In the genomic region with DNA sequence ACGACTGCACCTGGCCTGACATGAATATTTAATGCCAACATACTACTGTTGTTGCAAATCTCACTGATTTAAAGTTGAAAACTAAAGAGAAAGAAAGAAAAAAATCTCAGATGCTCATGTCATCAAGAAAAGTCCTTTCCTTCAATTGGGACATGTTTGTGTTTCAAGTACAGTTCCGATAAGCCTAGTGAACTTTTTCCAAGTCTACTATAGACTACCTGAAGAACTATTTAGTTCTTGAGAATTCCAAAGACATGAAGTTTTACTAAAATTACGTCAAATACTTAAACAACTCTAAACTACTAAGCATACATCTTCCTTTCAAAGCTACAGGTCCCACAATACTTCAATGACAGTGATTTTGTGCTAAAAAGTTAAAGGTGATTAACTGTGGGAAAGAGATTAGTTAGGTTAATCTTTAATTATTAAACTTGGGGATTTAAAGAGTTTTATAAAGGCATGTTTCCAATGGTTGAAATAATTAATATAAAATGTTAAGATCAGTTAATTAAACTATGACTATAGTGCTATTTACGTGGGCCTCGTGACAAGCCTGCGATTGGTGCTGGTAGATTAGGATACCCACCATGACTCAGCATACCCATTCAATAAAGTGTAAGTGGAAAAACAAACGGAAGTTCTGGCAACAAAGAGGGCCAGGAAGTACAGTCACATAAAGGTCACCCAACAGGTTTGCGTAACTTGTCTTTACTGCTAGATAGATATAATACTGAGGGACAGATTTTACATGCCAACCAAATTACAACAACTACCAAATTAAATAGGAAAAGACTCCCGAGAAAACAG, we compare ENCODE assay signal across 11 cellular contexts. TPM values are rescaled to one million over a fixed set of nuclear protein-coding genes. Genes with fewer than 3 reads are reported as not detected.
DNase-seq lines count a peak whose midpoint lies in the region; ATAC-seq and TF ChIP-seq lines count a peak whose summit lies in the region.
"Had no signal": no experiment of that assay in that cellular context is flagged by ENCODE, and none has a peak within 500 bp of the region (broad histone marks: within the 10 kb centered on the region; RNA-seq: fewer than 3 reads in every experiment).

No MANE protein-coding gene starts in this region.

- no peaks in the 10 kb centered on the region for H3K9me3 ChIP-seq in transverse colon
- H3K9me3 ChIP-seq: BLaER1 had no signal

- 45 to 54% methylated on average over 8 to 9 of the region's 9 CpGs for WGBS in transverse colon (ENCODE audit: low coverage in 1 of 2), 2 donors

- H3K9me3 Mint-ChIP-seq in activated T-cell treated with anti-CD3 and anti-CD28 coated beads, Interleukin-2, amount 50 U/mL, for 72 hours: no peaks in the 10 kb centered on the region
- H3K9me3 Mint-ChIP-seq: activated naive CD4-positive, alpha-beta T cell treated with anti-CD3 and anti-CD28 coated beads, Interleukin-2, amount 50 U/mL, for 72 hours had no signal

- H3K4me3 Mint-ChIP-seq in activated T-cell treated with anti-CD3 and anti-CD28 coated beads, Interleukin-2, amount 50 U/mL, for 72 hours: no peak overlapping the region

- no peak for TF ChIP-seq CTCF in foreskin fibroblast (IDR thresholded peaks at IDR 0.05; ENCODE audit: low read depth, low read length)
- TF ChIP-seq CTCF in transverse colon (IDR thresholded peaks at IDR 0.05): no peak

- H3K36me3 ChIP-seq in transverse colon: no peaks in the 10 kb centered on the region
- H3K36me3 ChIP-seq: BLaER1 had no signal

- H3K36me3 Mint-ChIP-seq in activated T-cell treated with anti-CD3 and anti-CD28 coated beads, Interleukin-2, amount 50 U/mL, for 72 hours (ENCODE audit: insufficient read depth in 2 of 2): no peaks in the 10 kb centered on the region
- H3K36me3 Mint-ChIP-seq: activated naive CD4-positive, alpha-beta T cell treated with anti-CD3 and anti-CD28 coated beads, Interleukin-2, amount 50 U/mL, for 72 hours had no signal

- in situ Hi-C loops in SK-MEL-5 (cut with HindIII; ENCODE audit: low pct_unique_long_range_greater_than_20kb, low sequenced_read_pairs) (no loop called here), transverse colon (cut with MboI; ENCODE audit: low pct_ligation_motif_present in 1 of 4, low pct_unique_long_range_greater_than_20kb in 1 of 4, low sequenced_read_pairs in 3 of 4) (no loop called here)

- intact Hi-C loops in transverse colon (cut with DNase I; ENCODE audit: low total_unique reads): no loop called here

- no peak overlapping the region for H3K4me3 ChIP-seq in foreskin fibroblast (ENCODE audit: low read depth in 1 of 2, low read length in 2 of 2)
- no peak overlapping the region for H3K4me3 ChIP-seq in transverse colon
- H3K4me3 ChIP-seq: BLaER1 had no signal

- peak; percentile 26 to 34 for ATAC-seq in activated T-cell treated with anti-CD3 and anti-CD28 coated beads, Interleukin-2, amount 50 U/mL, for 72 hours (replicated peaks in 1 of 2)
- no peak for ATAC-seq in GM18909 (IDR thresholded peaks at IDR 0.05; ENCODE audit: poor library complexity, unreplicated experiment)
- ATAC-seq in HG02852 (IDR thresholded peaks at IDR 0.05; ENCODE audit: unreplicated experiment): no peak

- peaks cover 6% of the 10 kb centered on the region for H3K27me3 Mint-ChIP-seq in activated T-cell treated with anti-CD3 and anti-CD28 coated beads, Interleukin-2, amount 50 U/mL, for 72 hours (ENCODE audit: low read depth)

- no peak overlapping the region for H3K27ac Mint-ChIP-seq in activated T-cell treated with anti-CD3 and anti-CD28 coated beads, Interleukin-2, amount 50 U/mL, for 72 hours

- TF ChIP-seq POLR2A in transverse colon (IDR thresholded peaks at IDR 0.05): no peak

- no peak for TF ChIP-seq EP300 in transverse colon (IDR thresholded peaks at IDR 0.05; ENCODE audit: low read depth)

- peaks cover 0 to 7% (median 1%) of the 10 kb centered on the region in 4 donors for H3K4me1 ChIP-seq in transverse colon

- H3K4me1 Mint-ChIP-seq in activated T-cell treated with anti-CD3 and anti-CD28 coated beads, Interleukin-2, amount 50 U/mL, for 72 hours (ENCODE audit: low read depth): peaks cover 7% of the 10 kb centered on the region

- peak overlapping the region in 1 of 4 donors; percentile 11 for H3K27ac ChIP-seq in transverse colon
- H3K27ac ChIP-seq: BLaER1 had no signal

- no peaks in the 10 kb centered on the region for H3K27me3 ChIP-seq in transverse colon
- H3K27me3 ChIP-seq: BLaER1 had no signal

- DNase-seq in activated T-cell treated with anti-CD3 and anti-CD28 coated beads, Interleukin-2, amount 50 U/mL, for 72 hours: no peak
- no peak for DNase-seq in activated T-cell treated with anti-CD3 and anti-CD28 coated beads, Interleukin-2, amount 50 U/mL, for 1 hour
- DNase-seq in SK-MEL-5 (ENCODE audit: low read depth, low spot score) (peak; percentile 43), foreskin fibroblast (peak; percentile 80 to 88), transverse colon (peak; percentile 24)
- DNase-seq in stimulated activated CD4-positive, alpha-beta T cell treated with anti-CD3 and anti-CD28 coated beads, Interleukin-12 subunit alpha, Interleukin-12 subunit beta, amount 100 ng/mL, for 4 hours: no peak
- DNase-seq: NCI-H446 treated with DMSO at 0.1 percent for 48 hours had no signal

RNA-seq across cellular contexts. Expression of a gene that starts 55.5 kb away (rescaled TPM):
- total RNA-seq in activated T-cell treated with anti-CD3 and anti-CD28 coated beads, Interleukin-2, amount 50 U/mL, for 72 hours: 1 to 10 TPM; 1.5 to 7.2 TPM
- total RNA-seq in SK-MEL-5 (2014; rRNA removed; shearing (Covaris generic)): 26.5 and 26.6 TPM in 2 replicates
- polyA plus RNA-seq in SK-MEL-5 (2015; cell fraction: cytosol; rRNA removed): 28.4 and 48.4 TPM in 2 replicates
- polyA plus RNA-seq in SK-MEL-5 (2015; cell fraction: nucleus; rRNA removed): 27.0 and 33.3 TPM in 2 replicates
- total RNA-seq in transverse colon: 100 to 1,000 TPM in 2 of 4 donors, 10 to 100 TPM in 2; 39.6 to 151 (median 106) TPM

RNA-seq across cellular contexts. Expression of a gene that starts 55.9 kb away (rescaled TPM):
- 1 to 10 TPM in 1 of 2 donors, under 1 TPM in 1; 0.99 to 1.7 TPM for total RNA-seq in activated T-cell treated with anti-CD3 and anti-CD28 coated beads, Interleukin-2, amount 50 U/mL, for 72 hours
- total RNA-seq in SK-MEL-5 (2014; rRNA removed; shearing (Covaris generic)): 8.5 and 8.6 TPM in 2 replicates
- polyA plus RNA-seq in SK-MEL-5 (2015; cell fraction: cytosol; rRNA removed): 10.5 and 12.8 TPM in 2 replicates
- 2.6 and 4.3 TPM in 2 replicates for polyA plus RNA-seq in SK-MEL-5 (2015; cell fraction: nucleus; rRNA removed)
- 10 to 100 TPM; 40.6 to 99.5 (median 57.3) TPM for total RNA-seq in transverse colon

Comparison
In these comparisons a context has a peak if more than half of its experiments do, and no peak if none do; other contexts are left out.
1. ATAC-seq: peak in activated T-cell treated with anti-CD3 and anti-CD28 coated beads, Interleukin-2, amount 50 U/mL, for 72 hours (2 of 2); none in GM18909 (single experiment) and HG02852 (single experiment).
2. DNase-seq: peak in SK-MEL-5 (single experiment), foreskin fibroblast (2 of 2) and transverse colon (single experiment); none in activated T-cell treated with anti-CD3 and anti-CD28 coated beads, Interleukin-2, amount 50 U/mL, for 72 hours (0 of 2), activated T-cell treated with anti-CD3 and anti-CD28 coated beads, Interleukin-2, amount 50 U/mL, for 1 hour (single experiment) and stimulated activated CD4-positive, alpha-beta T cell treated with anti-CD3 and anti-CD28 coated beads, Interleukin-12 subunit alpha, Interleukin-12 subunit beta, amount 100 ng/mL, for 4 hours (single experiment).